Comparison of ENCODE assay signal across 13 cellular contexts in the genomic region with DNA sequence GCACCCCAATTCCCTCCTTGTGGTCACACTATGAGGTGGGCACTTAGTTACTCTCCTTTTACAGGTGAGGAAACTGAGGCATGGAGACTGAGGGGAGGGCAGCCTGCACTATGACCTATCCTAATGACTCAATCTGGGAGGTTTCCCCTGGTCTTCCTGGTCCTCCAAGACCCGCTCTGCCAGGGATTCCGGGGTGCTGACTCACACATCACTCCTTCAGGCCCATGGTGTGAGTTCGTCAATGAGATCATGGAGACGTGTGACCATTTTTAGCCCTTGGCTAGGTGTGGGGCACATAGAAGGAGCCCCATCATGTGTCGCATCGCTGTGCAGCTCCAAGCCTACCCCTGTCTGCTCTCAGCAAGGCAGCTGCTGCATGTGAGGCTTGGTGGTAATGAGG. TPM values are rescaled to one million over a fixed set of nuclear protein-coding genes. Genes with fewer than 3 reads are reported as not detected.
A peak's percentile ranks its signal among the peaks of the same experiment; 100 is the strongest.
DNase-seq lines count a peak whose midpoint lies in the region; ATAC-seq, FAIRE-seq and TF ChIP-seq lines count a peak whose summit lies in the region.
"Had no signal": no experiment of that assay in that cellular context is flagged by ENCODE, and none has a peak within 500 bp of the region (broad histone marks: within the 10 kb centered on the region; RNA-seq: fewer than 3 reads in every experiment).

No MANE protein-coding gene starts in this region.

- H3K4me2 ChIP-seq in A549 = peak overlapping the region; percentile 43

- H3K27me3 ChIP-seq in H7 (ENCODE audit: control insufficient read depth, insufficient read depth, low read length) = no peaks in the 10 kb centered on the region
- H3K27me3 ChIP-seq: tibial nerve had no signal

- TF ChIP-seq CTCF in A549 (IDR thresholded peaks at IDR 0.05) = no peak

- ATAC-seq in A549 (peak; percentile 80 to 86), GM19035 (IDR thresholded peaks at IDR 0.05; ENCODE audit: unreplicated experiment) (no peak)
- ATAC-seq: left lobe of liver had no signal

- FAIRE-seq in A549 (lab: Jason Lieb, UNC) = peak; percentile 39
- FAIRE-seq: TTC549 had no signal

- 44% methylated on average over 2 of the region's 6 CpGs for WGBS in A549 (ENCODE audit: missing lambda C conversion rate)

- no peak for TF ChIP-seq RAD21 in A549 (conservative IDR thresholded peaks at IDR 0.05 in 1 of 2, IDR thresholded peaks at IDR 0.05 in 1 of 2)

- H3K4me1 ChIP-seq in A549 = peaks cover 27% of the 10 kb centered on the region
- H3K4me1 ChIP-seq: tibial nerve had no signal

- no peak for TF ChIP-seq POLR2A in A549 (IDR thresholded peaks at IDR 0.05; ENCODE audit: low read length)

- H3K27ac ChIP-seq in A549 = peak overlapping the region; percentile 70 to 88
- H3K27ac ChIP-seq: tibial nerve had no signal

- POLR2A ChIA-PET in A549 (lab: Yijun Ruan, JAX) = no interaction called here

- no peak for TF ChIP-seq EP300 in A549 (IDR thresholded peaks at IDR 0.05)

- H3K9me3 ChIP-seq in A549 = no peaks in the 10 kb centered on the region
- H3K9me3 ChIP-seq: tibial nerve had no signal

- peak; percentile 50 to 70 for DNase-seq in A549 (ENCODE audit: low read depth in 1 of 2, low spot score in 1 of 2)
- peak; percentile 66 for DNase-seq in HK-2 (ENCODE audit: unreplicated experiment)
- peak; percentile 68 for DNase-seq in astrocyte of the hippocampus (ENCODE audit: low read depth, low spot score)
- DNase-seq in islet precursor cell = peak; percentile 80
- no peak for DNase-seq in iPS-NIHi7 (ENCODE audit: extremely low spot score)
- DNase-seq in middle frontal gyrus (ENCODE audit: extremely low spot score, low spot score) = no peak
- DNase-seq in H7 = no peak
- DNase-seq: NCI-H1694, SHP77 had no signal

- no peak overlapping the region for H3K4me3 ChIP-seq in A549
- H3K4me3 ChIP-seq in H7 (ENCODE audit: insufficient read depth, low read depth, low read length) = no peak overlapping the region
- H3K4me3 ChIP-seq: tibial nerve had no signal

- CTCF ChIA-PET in A549 (lab: Yijun Ruan, JAX) = no interaction called here

- no peaks in the 10 kb centered on the region for H3K36me3 ChIP-seq in H7 (replicated peaks; ENCODE audit: control insufficient read depth, insufficient read depth, low read length)
- H3K36me3 ChIP-seq: tibial nerve had no signal

TF ChIP-seq in A549, 52 proteins besides CTCF, POLR2A, EP300 and RAD21:
- TF ChIP-seq BHLHE40 (IDR thresholded peaks at IDR 0.05; ENCODE audit: low read depth, low read length) (no peak), ZC3H11A (IDR thresholded peaks at IDR 0.05) (no peak), CHD4 (IDR thresholded peaks at IDR 0.05; ENCODE audit: borderline replicate concordance) (no peak), JUNB (IDR thresholded peaks at IDR 0.05) (no peak), FOSL2 (IDR thresholded peaks at IDR 0.05) (no peak), FOSL2 (CRISPR knock-in tag; IDR thresholded peaks at IDR 0.05) (peak; percentile 68)
- TF ChIP-seq, protein P1, sequence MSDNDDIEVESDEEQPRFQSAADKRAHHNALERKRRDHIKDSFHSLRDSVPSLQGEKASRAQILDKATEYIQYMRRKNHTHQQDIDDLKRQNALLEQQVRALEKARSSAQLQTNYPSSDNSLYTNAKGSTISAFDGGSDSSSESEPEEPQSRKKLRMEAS (IDR thresholded peaks at IDR 0.05) = peak; percentile 33; the same call in 1 of the 2 replicates

RNA-seq across cellular contexts. Expression of a gene that starts 32.4 kb away (rescaled TPM):
- polyA plus RNA-seq in A549 (2011; rRNA removed) (12.2 and 21.3 TPM in 2 replicates), A549 (2017; fragmentation: RNase III; extraction: RNeasy Plus Mini Kit Qiagen cat#74134 plus additional on column Dnase treatment) (12.6 to 15.8 TPM (median 12.6 TPM) in 3 replicates)
- polyA plus RNA-seq in A549 (2012; cell fraction: cytosol; rRNA removed) = 11.8 and 11.9 TPM in 2 replicates
- polyA plus RNA-seq in A549 (2012; cell fraction: nucleus; rRNA removed) = 20.3 and 26.6 TPM in 2 replicates
- polyA minus RNA-seq in A549 (2011; rRNA and poly(A)+ RNA removed) = 24.5 and 33.1 TPM in 2 replicates
- 32.5 and 51.0 TPM in 2 replicates for total RNA-seq in H7 (2014; rRNA removed; shearing (Covaris generic))

Comparison
In these comparisons a context has a peak if more than half of its experiments do, and no peak if none do; other contexts are left out.
1. DNase-seq: peak in A549 (2 of 2), HK-2 (single experiment), astrocyte of the hippocampus (single experiment) and islet precursor cell (single experiment); none in iPS-NIHi7 (single experiment), middle frontal gyrus (single experiment) and H7 (single experiment).